In the genomic region with DNA sequence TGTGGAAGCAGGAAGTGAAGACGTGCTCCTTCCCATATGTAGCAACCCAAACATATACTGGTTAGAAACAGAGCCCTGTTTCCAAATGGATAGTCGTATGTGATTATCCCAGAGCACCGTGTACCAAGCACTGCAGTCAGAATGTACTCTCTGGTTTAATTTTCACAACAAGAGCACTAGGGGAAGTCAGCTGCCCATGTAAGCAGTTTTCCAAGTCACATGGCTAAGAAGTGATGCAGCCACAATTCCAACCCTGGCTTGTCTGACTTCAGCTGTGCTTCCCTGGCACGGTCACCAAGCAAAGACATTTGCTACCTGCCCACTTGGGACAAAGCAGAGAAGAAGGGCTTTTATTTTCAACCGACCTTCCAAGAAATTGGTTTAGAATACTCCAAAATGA, we compare ENCODE assay signal across 1 cellular context.
TF ChIP-seq lines count a peak whose summit lies in the region.

No MANE protein-coding gene starts in this region.

TF ChIP-seq in K562, 482 proteins besides CTCF, POLR2A, EP300 and RAD21:
- no peak for TF ChIP-seq ZNF407 (IDR thresholded peaks at IDR 0.05; ENCODE audit: low read depth)
- TF ChIP-seq, protein P1, sequence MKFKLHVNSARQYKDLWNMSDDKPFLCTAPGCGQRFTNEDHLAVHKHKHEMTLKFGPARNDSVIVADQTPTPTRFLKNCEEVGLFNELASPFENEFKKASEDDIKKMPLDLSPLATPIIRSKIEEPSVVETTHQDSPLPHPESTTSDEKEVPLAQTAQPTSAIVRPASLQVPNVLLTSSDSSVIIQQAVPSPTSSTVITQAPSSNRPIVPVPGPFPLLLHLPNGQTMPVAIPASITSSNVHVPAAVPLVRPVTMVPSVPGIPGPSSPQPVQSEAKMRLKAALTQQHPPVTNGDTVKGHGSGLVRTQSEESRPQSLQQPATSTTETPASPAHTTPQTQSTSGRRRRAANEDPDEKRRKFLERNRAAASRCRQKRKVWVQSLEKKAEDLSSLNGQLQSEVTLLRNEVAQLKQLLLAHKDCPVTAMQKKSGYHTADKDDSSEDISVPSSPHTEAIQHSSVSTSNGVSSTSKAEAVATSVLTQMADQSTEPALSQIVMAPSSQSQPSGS (CRISPR knock-in tag; IDR thresholded peaks at IDR 0.05) = no peak
TF ChIP-seq in K562: peak in this region for 0.
